1 cellular context compared by ENCODE assay signal in the genomic region with DNA sequence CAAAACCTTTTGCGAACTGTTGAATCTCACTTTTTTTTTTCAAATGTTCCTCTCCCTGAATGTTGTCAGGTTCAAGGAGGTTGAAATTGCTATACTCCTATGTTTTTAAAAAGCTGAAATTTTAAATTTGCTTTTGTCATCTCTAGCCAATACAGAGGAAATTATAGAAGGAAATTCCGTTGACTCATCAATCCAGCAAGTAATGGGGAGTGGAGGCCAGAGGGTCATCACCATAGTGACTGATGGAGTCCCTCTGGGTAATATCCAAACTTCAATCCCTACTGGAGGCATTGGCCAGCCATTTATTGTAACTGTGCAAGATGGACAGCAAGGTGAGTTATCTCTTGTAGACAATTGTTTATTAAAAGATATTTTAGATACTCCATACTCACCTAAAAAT.
TF ChIP-seq lines count a peak whose summit lies in the region.

No MANE protein-coding gene starts in this region.

TF ChIP-seq in WTC11, 78 proteins besides CTCF, POLR2A, EP300 and RAD21 (continued from another document):
- TF ChIP-seq, protein P1, sequence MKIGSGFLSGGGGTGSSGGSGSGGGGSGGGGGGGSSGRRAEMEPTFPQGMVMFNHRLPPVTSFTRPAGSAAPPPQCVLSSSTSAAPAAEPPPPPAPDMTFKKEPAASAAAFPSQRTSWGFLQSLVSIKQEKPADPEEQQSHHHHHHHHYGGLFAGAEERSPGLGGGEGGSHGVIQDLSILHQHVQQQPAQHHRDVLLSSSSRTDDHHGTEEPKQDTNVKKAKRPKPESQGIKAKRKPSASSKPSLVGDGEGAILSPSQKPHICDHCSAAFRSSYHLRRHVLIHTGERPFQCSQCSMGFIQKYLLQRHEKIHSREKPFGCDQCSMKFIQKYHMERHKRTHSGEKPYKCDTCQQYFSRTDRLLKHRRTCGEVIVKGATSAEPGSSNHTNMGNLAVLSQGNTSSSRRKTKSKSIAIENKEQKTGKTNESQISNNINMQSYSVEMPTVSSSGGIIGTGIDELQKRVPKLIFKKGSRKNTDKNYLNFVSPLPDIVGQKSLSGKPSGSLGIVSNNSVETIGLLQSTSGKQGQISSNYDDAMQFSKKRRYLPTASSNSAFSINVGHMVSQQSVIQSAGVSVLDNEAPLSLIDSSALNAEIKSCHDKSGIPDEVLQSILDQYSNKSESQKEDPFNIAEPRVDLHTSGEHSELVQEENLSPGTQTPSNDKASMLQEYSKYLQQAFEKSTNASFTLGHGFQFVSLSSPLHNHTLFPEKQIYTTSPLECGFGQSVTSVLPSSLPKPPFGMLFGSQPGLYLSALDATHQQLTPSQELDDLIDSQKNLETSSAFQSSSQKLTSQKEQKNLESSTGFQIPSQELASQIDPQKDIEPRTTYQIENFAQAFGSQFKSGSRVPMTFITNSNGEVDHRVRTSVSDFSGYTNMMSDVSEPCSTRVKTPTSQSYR (CRISPR knock-in tag; IDR thresholded peaks at IDR 0.05), result no peak
- TF ChIP-seq ESRRA (CRISPR knock-in tag; IDR thresholded peaks at IDR 0.05; ENCODE audit: borderline replicate concordance), result no peak
- TF ChIP-seq ZNF121 (CRISPR knock-in tag; IDR thresholded peaks at IDR 0.05), result no peak
